27 cellular contexts compared by ENCODE assay signal in the genomic region with DNA sequence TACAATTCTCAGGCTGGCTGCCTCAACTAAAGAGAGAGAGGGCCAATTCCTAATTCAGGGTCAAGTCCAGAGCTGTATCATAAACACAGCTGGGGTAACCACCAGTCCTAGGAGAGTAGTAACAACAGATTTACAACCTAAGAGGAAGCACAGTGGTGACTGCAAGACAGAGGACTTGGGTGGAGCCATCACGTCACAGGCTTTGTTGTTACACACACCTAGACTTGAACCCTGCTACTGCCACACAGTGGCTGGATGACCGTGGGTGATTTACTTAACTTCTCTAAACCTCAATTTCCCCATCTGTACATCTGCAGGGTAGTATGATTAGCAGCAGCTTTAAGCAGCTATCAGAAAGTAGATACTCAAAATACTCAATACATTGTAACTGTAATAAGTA.
"Had no signal": no experiment of that assay in that cellular context is flagged by ENCODE, and none has a peak within 500 bp of the region (broad histone marks: within the 10 kb centered on the region; RNA-seq: fewer than 3 reads in every experiment).

No MANE protein-coding gene starts in this region.

- H3K36me3 Mint-ChIP-seq: activated naive CD8-positive, alpha-beta T cell treated with anti-CD3 and anti-CD28 coated beads, Interleukin-2, amount 10 ng/mL, durations not matched to agents 7 days and 5 days; memory B cell had no signal

- H3K4me1 Mint-ChIP-seq: activated B cell treated with CpG ODN at 0.5 μM for 24 hours; activated CD4-positive, alpha-beta T cell treated with anti-CD3 and anti-CD28 coated beads for 36 hours; activated naive CD8-positive, alpha-beta T cell treated with anti-CD3 and anti-CD28 coated beads, Interleukin-2, amount 10 ng/mL, durations not matched to agents 7 days and 5 days; central memory CD8-positive, alpha-beta T cell; memory B cell had no signal

- H3K4me1 ChIP-seq: breast epithelium, gastrocnemius medialis, sigmoid colon had no signal

- H3K27ac Mint-ChIP-seq: activated B cell treated with CpG ODN at 0.5 μM for 24 hours; activated CD4-positive, alpha-beta T cell treated with anti-CD3 and anti-CD28 coated beads for 36 hours; activated naive CD8-positive, alpha-beta T cell treated with anti-CD3 and anti-CD28 coated beads, Interleukin-2, amount 10 ng/mL, durations not matched to agents 7 days and 5 days; effector memory CD8-positive, alpha-beta T cell; memory B cell had no signal

- H3K36me3 ChIP-seq: breast epithelium, esophagus muscularis mucosa, gastrocnemius medialis, sigmoid colon, upper lobe of right lung had no signal

- DNase-seq: activated B cell treated with CpG ODN at 0.5 μM for 24 hours; activated CD4-positive, alpha-beta T cell treated with anti-CD3 and anti-CD28 coated beads for 36 hours; activated CD4-positive, alpha-beta T cell treated with anti-CD3 and anti-CD28 coated beads, Interleukin-2, amount 50 U/mL, for 4 hours; activated CD8-positive, alpha-beta memory T cell treated with anti-CD3 and anti-CD28 coated beads for 24 hours; activated CD8-positive, alpha-beta memory T cell treated with anti-CD3 and anti-CD28 coated beads, Interleukin-2, amount 50 U/mL, for 4 hours; activated naive CD4-positive, alpha-beta T cell treated with Interleukin-2 at 50 U/mL for 16 hours; activated naive CD8-positive, alpha-beta T cell treated with anti-CD3 and anti-CD28 coated beads, Interleukin-2, amount 10 ng/mL, durations not matched to agents 7 days and 5 days; activated T-cell treated with anti-CD3 and anti-CD28 coated beads, Interleukin-2, amount 50 U/mL, for 48 hours; amniotic stem cell; dorsolateral prefrontal cortex; effector memory CD8-positive, alpha-beta T cell; gastrocnemius medialis; hypothalamus; occipital lobe; sigmoid colon; stimulated activated CD4-positive, alpha-beta T cell treated with anti-CD3 and anti-CD28 coated beads, Interleukin-2, amount 100 ng/mL, for 48 hours; stimulated activated naive CD4-positive, alpha-beta T cell; T-helper 1 cell; T-helper 9 cell; upper lobe of right lung had no signal

- H3K27me3 ChIP-seq: breast epithelium, esophagus muscularis mucosa, gastrocnemius medialis, sigmoid colon, upper lobe of right lung had no signal

- H3K9me3 Mint-ChIP-seq: activated B cell treated with CpG ODN at 0.5 μM for 24 hours; activated naive CD8-positive, alpha-beta T cell treated with anti-CD3 and anti-CD28 coated beads, Interleukin-2, amount 10 ng/mL, durations not matched to agents 7 days and 5 days; central memory CD8-positive, alpha-beta T cell; effector memory CD8-positive, alpha-beta T cell; memory B cell; neural crest cell had no signal

- H3K4me3 Mint-ChIP-seq: activated B cell treated with CpG ODN at 0.5 μM for 24 hours; activated CD4-positive, alpha-beta T cell treated with anti-CD3 and anti-CD28 coated beads for 36 hours; activated naive CD8-positive, alpha-beta T cell treated with anti-CD3 and anti-CD28 coated beads, Interleukin-2, amount 10 ng/mL, durations not matched to agents 7 days and 5 days; central memory CD8-positive, alpha-beta T cell; effector memory CD8-positive, alpha-beta T cell; memory B cell; neural crest cell had no signal

- H3K4me3 ChIP-seq: breast epithelium, dorsolateral prefrontal cortex, esophagus muscularis mucosa, gastrocnemius medialis, sigmoid colon, smooth muscle cell, thoracic aorta, upper lobe of right lung had no signal

- H3K9me3 ChIP-seq: breast epithelium, esophagus muscularis mucosa, gastrocnemius medialis, sigmoid colon, thoracic aorta, upper lobe of right lung had no signal

- H3K27ac ChIP-seq: breast epithelium, dorsolateral prefrontal cortex, esophagus muscularis mucosa, gastrocnemius medialis, sigmoid colon, upper lobe of right lung had no signal

- H3K27me3 Mint-ChIP-seq: activated B cell treated with CpG ODN at 0.5 μM for 24 hours; activated CD4-positive, alpha-beta T cell treated with anti-CD3 and anti-CD28 coated beads for 36 hours had no signal
